In genomic region chr12:111215891-111216290, GRCh38 we compare ENCODE assay signal across 31 cellular contexts.
"Had no signal": no experiment of that assay in that cellular context is flagged by ENCODE, and none has a peak within 500 bp of the region (broad histone marks: within the 10 kb centered on the region; RNA-seq: fewer than 3 reads in every experiment).

No MANE protein-coding gene starts in this region.

- H3K9me3 ChIP-seq: adrenal gland, body of pancreas, breast epithelium had no signal

- H3K27me3 ChIP-seq: body of pancreas, brain microvascular endothelial cell had no signal

- DNase-seq: activated B cell treated with CpG ODN at 0.5 μM for 24 hours; activated CD4-positive, alpha-beta memory T cell treated with anti-CD3 and anti-CD28 coated beads for 36 hours; activated CD4-positive, alpha-beta T cell treated with anti-CD3 and anti-CD28 coated beads for 4 hours; activated CD4-positive, alpha-beta T cell treated with anti-CD3 and anti-CD28 coated beads, Interleukin-2, amount 10 ng/mL, durations not matched to agents 24 days and 14 days; activated CD4-positive, alpha-beta T cell treated with anti-CD3 and anti-CD28 coated beads, Interleukin-2, amount 50 U/mL, for 1 hour; activated CD4-positive, alpha-beta T cell treated with anti-CD3 and anti-CD28 coated beads, Interleukin-2, amount 50 U/mL, for 4 hours; activated CD4-positive, CD25-positive, alpha-beta regulatory T cell treated with anti-CD3 and anti-CD28 coated beads, Interleukin-2, amount 50 U/mL, for 72 hours; activated CD8-positive, alpha-beta memory T cell treated with anti-CD3 and anti-CD28 coated beads, Interleukin-2, amount 50 U/mL, for 4 hours; activated CD8-positive, alpha-beta T cell treated with anti-CD3 and anti-CD28 coated beads for 36 hours; activated effector memory CD4-positive, alpha-beta T cell treated with anti-CD3 and anti-CD28 coated beads, Interleukin-2, amount 50 U/mL, for 16 hours; activated gamma-delta T cell treated with Interleukin-2 at 50 U/mL for 16 hours; activated naive CD4-positive, alpha-beta T cell; activated naive CD4-positive, alpha-beta T cell treated with anti-CD3 and anti-CD28 coated beads for 36 hours; activated naive CD4-positive, alpha-beta T cell treated with anti-CD3 and anti-CD28 coated beads, Interleukin-2, amount 50 U/mL, for 16 hours; activated naive CD8-positive, alpha-beta T cell treated with anti-CD3 and anti-CD28 coated beads for 36 hours; activated T-cell treated with anti-CD3 and anti-CD28 coated beads for 4 hours; activated T-cell treated with anti-CD3 and anti-CD28 coated beads, Interleukin-2, amount 50 U/mL, for 1 hour; activated T-cell treated with anti-CD3 and anti-CD28 coated beads, Interleukin-2, amount 50 U/mL, for 4 hours; activated T-cell treated with anti-CD3 and anti-CD28 coated beads, Interleukin-2, amount 50 U/mL, for 72 hours; adrenal gland; amniotic stem cell; aorta; body of pancreas; brain microvascular endothelial cell; central memory CD4-positive, alpha-beta T cell; T-helper 2 cell; T-helper 9 cell had no signal

- H3K36me3 ChIP-seq: adrenal gland, brain microvascular endothelial cell, breast epithelium had no signal

- H3K27ac ChIP-seq: adrenal gland, body of pancreas, brain microvascular endothelial cell, breast epithelium, VCaP had no signal

- H3K4me3 ChIP-seq: adrenal gland, body of pancreas, breast epithelium had no signal

- H3K4me1 ChIP-seq: adrenal gland, body of pancreas, breast epithelium had no signal

- ATAC-seq: activated CD8-positive, alpha-beta T cell treated with anti-CD3 and anti-CD28 coated beads for 36 hours; activated naive CD4-positive, alpha-beta T cell treated with anti-CD3 and anti-CD28 coated beads, Interleukin-2, amount 50 U/mL, for 72 hours; activated T-cell treated with anti-CD3 and anti-CD28 coated beads, Interleukin-2, amount 50 U/mL, for 4 hours; activated T-cell treated with anti-CD3 and anti-CD28 coated beads, Interleukin-2, amount 50 U/mL, for 72 hours; activated T-helper 17 cell treated with anti-CD3 and anti-CD28 coated beads, Interleukin-2, amount 50 U/mL, for 72 hours; body of pancreas had no signal
